Comparison of ENCODE assay signal across 1 cellular context in genomic region chr10:23694446-23694920, GRCh38.
TF ChIP-seq lines count a peak whose summit lies in the region.

No MANE protein-coding gene starts in this region.

TF ChIP-seq in HEK293, 187 proteins besides CTCF, POLR2A, EP300 and RAD21 (continued from another document):
- TF ChIP-seq ZBTB26 (tag by site-specific recombination; optimal IDR thresholded peaks at IDR 0.05) (peak; percentile 84), ZBTB21 (tag by site-specific recombination; IDR thresholded peaks at IDR 0.05) (peak; percentile 72), PRDM10 (tag by site-specific recombination; IDR thresholded peaks at IDR 0.05) (no peak), ZBTB8A (tag by site-specific recombination; IDR thresholded peaks at IDR 0.05) (no peak), ZNF433 (tag by site-specific recombination; IDR thresholded peaks at IDR 0.05; ENCODE audit: low read depth) (no peak), GLI2 (tag by site-specific recombination; IDR thresholded peaks at IDR 0.05; ENCODE audit: borderline replicate concordance, low read depth) (no peak), ZNF629 (tag by site-specific recombination; IDR thresholded peaks at IDR 0.05) (peak; percentile 60; the same call in 1 of the 2 replicates), GLIS2 (tag by site-specific recombination; IDR thresholded peaks at IDR 0.05) (peak; percentile 20), ZNF398 (tag by site-specific recombination; IDR thresholded peaks at IDR 0.05) (peak; percentile 33; the same call in 1 of the 2 replicates), ZNF560 (tag by site-specific recombination; IDR thresholded peaks at IDR 0.05; ENCODE audit: borderline replicate concordance) (no peak), ZNF501 (tag by site-specific recombination; IDR thresholded peaks at IDR 0.05) (no peak)
- TF ChIP-seq, protein P1, sequence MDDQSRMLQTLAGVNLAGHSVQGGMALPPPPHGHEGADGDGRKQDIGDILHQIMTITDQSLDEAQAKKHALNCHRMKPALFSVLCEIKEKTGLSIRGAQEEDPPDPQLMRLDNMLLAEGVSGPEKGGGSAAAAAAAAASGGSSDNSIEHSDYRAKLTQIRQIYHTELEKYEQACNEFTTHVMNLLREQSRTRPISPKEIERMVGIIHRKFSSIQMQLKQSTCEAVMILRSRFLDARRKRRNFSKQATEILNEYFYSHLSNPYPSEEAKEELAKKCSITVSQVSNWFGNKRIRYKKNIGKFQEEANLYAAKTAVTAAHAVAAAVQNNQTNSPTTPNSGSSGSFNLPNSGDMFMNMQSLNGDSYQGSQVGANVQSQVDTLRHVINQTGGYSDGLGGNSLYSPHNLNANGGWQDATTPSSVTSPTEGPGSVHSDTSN (CRISPR knock-in tag; IDR thresholded peaks at IDR 0.05) = no peak
TF ChIP-seq in HEK293: peak in this region for 11.
